In the genomic region with DNA sequence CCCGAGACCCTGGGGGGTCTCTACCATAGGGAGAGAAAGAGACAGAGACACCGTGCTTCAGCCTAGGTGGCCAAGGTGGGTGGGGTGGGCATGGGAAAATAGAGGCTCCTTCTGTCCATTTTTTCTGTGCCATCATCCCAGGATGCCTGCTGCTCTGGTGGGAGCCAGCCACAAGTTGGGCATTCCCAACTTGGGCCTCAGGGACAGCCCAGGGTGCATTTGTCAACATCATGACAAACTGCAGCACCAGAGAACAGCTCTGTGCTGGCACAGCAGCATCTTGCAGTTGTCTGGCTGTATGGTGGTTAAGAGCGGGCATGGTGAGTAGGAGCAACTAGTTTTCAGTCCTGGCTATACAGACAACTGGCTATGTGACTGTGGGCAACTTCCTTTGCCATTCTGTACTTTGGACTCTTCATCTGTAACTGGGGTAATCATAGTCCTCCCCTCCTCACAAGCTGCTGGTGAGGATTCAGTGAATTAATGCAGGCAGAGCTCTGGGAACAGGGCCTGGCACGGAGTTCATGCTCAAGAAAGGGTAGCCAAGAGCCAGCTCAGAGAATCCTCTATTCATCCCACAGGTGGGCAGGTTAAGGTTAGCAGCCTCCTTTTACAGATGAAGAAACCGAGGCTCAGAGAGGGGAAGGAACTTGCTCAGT, we compare ENCODE assay signal across 11 cellular contexts.
DNase-seq lines count a peak whose midpoint lies in the region; ATAC-seq and TF ChIP-seq lines count a peak whose summit lies in the region.
"Had no signal": no experiment of that assay in that cellular context is flagged by ENCODE, and none has a peak within 500 bp of the region (broad histone marks: within the 10 kb centered on the region; RNA-seq: fewer than 3 reads in every experiment).

No MANE protein-coding gene starts in this region.

- peak overlapping the region; percentile 83; the same call in 1 of the 2 replicates for H3K4me2 ChIP-seq in BLaER1

- H3K27me3 ChIP-seq in BLaER1 (peaks cover 23% of the 10 kb centered on the region), right atrium auricular region (no peaks in the 10 kb centered on the region), ovary (no peaks in the 10 kb centered on the region)
- H3K27me3 ChIP-seq: uterus had no signal

- no peak for TF ChIP-seq EP300 in ovary (IDR thresholded peaks at IDR 0.05)

- TF ChIP-seq POLR2A in ovary (IDR thresholded peaks at IDR 0.05): no peak

- H4K20me1 ChIP-seq in BLaER1: no peaks in the 10 kb centered on the region

- TF ChIP-seq CTCF in RWPE1 (conservative IDR thresholded peaks at IDR 0.05; ENCODE audit: low read depth) (no peak), right atrium auricular region (IDR thresholded peaks at IDR 0.05) (no peak), ovary (IDR thresholded peaks at IDR 0.05) (no peak)

- no peak overlapping the region for H3K27ac ChIP-seq in BLaER1
- H3K27ac ChIP-seq in RWPE1: peak overlapping the region; percentile 93
- peak overlapping the region; percentile 87 to 88 for H3K27ac ChIP-seq in right atrium auricular region
- no peak overlapping the region for H3K27ac ChIP-seq in ovary

- POLR2A ChIA-PET in RWPE1 (lab: Yijun Ruan, JAX; ENCODE audit: low non-redundant PET): interaction anchor here (0.9 kb wide), 1 partner anchor 15 kb away, joined by 3 read pairs; no protein-coding TSS in a partner anchor

- no peak overlapping the region for H3K9ac ChIP-seq in BLaER1

- ATAC-seq in HG02973 (IDR thresholded peaks at IDR 0.05; ENCODE audit: unreplicated experiment) (no peak), left lobe of liver (no peak)
- ATAC-seq: activated T-cell treated with anti-CD3 and anti-CD28 coated beads, Interleukin-2, amount 50 U/mL, for 4 hours had no signal

- peaks cover 58% of the 10 kb centered on the region for H3K4me1 ChIP-seq in BLaER1
- H3K4me1 ChIP-seq in right atrium auricular region: peaks cover 0 to 83% of the 10 kb centered on the region in 2 donors
- peaks cover 35% of the 10 kb centered on the region for H3K4me1 ChIP-seq in ovary (ENCODE audit: insufficient read depth)

- CTCF ChIA-PET in RWPE1 (lab: Yijun Ruan, JAX): interaction anchor here (0.7 to 1.0 kb wide), 4 partner anchors 11 to 182 kb away, joined by 3 to 7 read pairs (median 3); no protein-coding TSS in a partner anchor

- H3K4me3 ChIP-seq in BLaER1 (no peak overlapping the region), right atrium auricular region (no peak overlapping the region), ovary (no peak overlapping the region)

- H3K36me3 ChIP-seq in BLaER1 (no peaks in the 10 kb centered on the region), right atrium auricular region (no peaks in the 10 kb centered on the region), ovary (no peaks in the 10 kb centered on the region)
- H3K36me3 ChIP-seq: uterus had no signal

- intact Hi-C loops in ovary (cut with DNase I): no loop called here

- DNase-seq in RWPE1 (ENCODE audit: low spot score) (no peak), right atrium auricular region (ENCODE audit: low spot score) (no peak), ovary (peak in 3 of 5 donors; percentile 3 to 20 (median 7)), NCI-H1694 (lab: John Stamatoyannopoulos, UW) (no peak), left lobe of liver (ENCODE audit: low spot score) (no peak)
- DNase-seq in activated CD4-positive, CD25-positive, alpha-beta regulatory T cell (lab: John Stamatoyannopoulos, UW): no peak
- DNase-seq: activated T-cell treated with anti-CD3 and anti-CD28 coated beads, Interleukin-2, amount 50 U/mL, for 4 hours; NK-92 treated with Interleukin-12 subunit alpha and Interleukin-12 subunit beta, amount 100 ng/mL, for 24 hours had no signal

- H3K9me3 ChIP-seq in BLaER1 (no peaks in the 10 kb centered on the region), right atrium auricular region (no peaks in the 10 kb centered on the region), ovary (no peaks in the 10 kb centered on the region)
- H3K9me3 ChIP-seq: uterus had no signal

- 88 to 92% (median 92%) methylated on average over 5 of the region's 5 CpGs for WGBS in ovary, 3 donors

Comparison
In these comparisons a context has a peak if more than half of its experiments do, and no peak if none do; other contexts are left out.
1. H3K27ac ChIP-seq: peak in RWPE1 (single experiment) and right atrium auricular region (2 of 2); none in BLaER1 (single experiment) and ovary (0 of 2).
2. DNase-seq: peak in ovary (3 of 5); none in RWPE1 (single experiment), right atrium auricular region (single experiment), NCI-H1694 (single experiment), activated CD4-positive, CD25-positive, alpha-beta regulatory T cell (0 of 4) and left lobe of liver (single experiment).